Comparison of ENCODE assay signal across 8 cellular contexts in the genomic region with DNA sequence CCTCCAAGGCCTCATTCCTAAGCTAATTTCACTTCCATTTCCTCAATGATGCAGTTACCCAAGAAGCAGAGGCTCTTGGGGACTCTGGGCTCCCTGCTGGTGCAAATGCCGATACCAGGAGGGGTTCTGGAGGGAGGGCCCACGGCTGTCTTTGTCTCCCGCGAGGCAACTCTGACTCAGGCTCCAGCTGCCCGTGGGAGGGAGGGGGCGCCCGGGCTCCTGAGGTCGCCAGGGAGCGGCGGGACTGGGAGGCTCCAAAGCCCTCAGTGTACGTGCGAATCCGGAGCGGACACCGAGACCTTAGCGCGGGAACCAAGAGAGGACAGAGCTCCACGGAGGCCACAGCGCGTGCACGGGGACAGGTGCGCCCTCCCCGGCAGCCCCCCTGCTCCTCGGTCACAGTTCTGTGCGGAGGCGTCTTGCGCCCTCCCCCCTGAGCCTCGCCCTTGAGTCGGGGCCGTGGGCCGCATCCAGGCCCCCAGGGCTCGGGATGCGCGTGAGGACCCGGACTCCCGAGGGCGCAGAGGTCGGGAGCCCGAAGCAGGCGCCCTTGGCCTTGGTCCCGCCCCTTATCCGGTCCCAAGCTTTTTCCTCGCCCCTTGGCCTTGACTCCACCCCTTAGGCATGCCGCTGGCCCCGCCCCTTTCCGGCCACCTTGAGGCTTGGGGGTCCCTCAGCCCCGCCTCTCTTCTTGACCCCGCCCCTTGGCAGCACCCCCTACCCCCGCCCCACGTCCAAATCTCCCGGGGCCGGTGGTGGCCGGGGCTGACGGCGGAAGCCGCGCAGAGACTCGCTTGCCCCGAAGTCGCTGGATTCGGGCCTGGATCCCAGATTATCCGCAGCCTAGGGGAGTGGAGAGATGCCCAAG. TPM values are rescaled to one million over a fixed set of nuclear protein-coding genes. Genes with fewer than 3 reads are reported as not detected.
A peak's percentile ranks its signal among the peaks of the same experiment; 100 is the strongest.
DNase-seq lines count a peak whose midpoint lies in the region; ATAC-seq and TF ChIP-seq lines count a peak whose summit lies in the region.

No MANE protein-coding gene starts in this region.

- no peaks in the 10 kb centered on the region for H3K36me3 Mint-ChIP-seq in naive thymus-derived CD4-positive, alpha-beta T cell

- peaks cover 5 to 28% (median 13%) of the 10 kb centered on the region in 5 donors for H3K27me3 Mint-ChIP-seq in naive thymus-derived CD4-positive, alpha-beta T cell

- no peaks in the 10 kb centered on the region for H3K9me3 ChIP-seq in naive thymus-derived CD4-positive, alpha-beta T cell (ENCODE audit: control insufficient read depth in 2 of 3, low read length in 3 of 3)
- no peaks in the 10 kb centered on the region for H3K9me3 ChIP-seq in aorta (ENCODE audit: control insufficient read depth, low read length)

- H3K4me1 Mint-ChIP-seq in naive thymus-derived CD4-positive, alpha-beta T cell: peaks cover 4 to 24% (median 16%) of the 10 kb centered on the region in 7 donors

- H3K4me3 ChIP-seq in AG04449 (ENCODE audit: low read depth, low read length) (peak overlapping the region; percentile 44), aorta (ENCODE audit: low read length in 2 of 2) (peak overlapping the region in 1 of 2 donors; percentile 50)
- peak overlapping the region; percentile 50 for H3K4me3 ChIP-seq in naive thymus-derived CD4-positive, alpha-beta T cell (ENCODE audit: low read length)

- WGBS in aorta, 2 donors: 1 to 2% methylated on average over 47 to 62 of the region's 62 CpGs

- H3K27ac ChIP-seq in naive thymus-derived CD4-positive, alpha-beta T cell (ENCODE audit: low read depth, low read length): peak overlapping the region; percentile 55
- H3K27ac ChIP-seq in aorta (ENCODE audit: low read depth in 1 of 2, low read length in 2 of 2): no peak overlapping the region

- no peaks in the 10 kb centered on the region for H3K36me3 ChIP-seq in naive thymus-derived CD4-positive, alpha-beta T cell (ENCODE audit: control insufficient read depth in 2 of 3, insufficient read depth in 3 of 3, low read length in 3 of 3)
- H3K36me3 ChIP-seq in aorta (ENCODE audit: control insufficient read depth in 1 of 2, insufficient read depth in 2 of 2, low read length in 1 of 2): no peaks in the 10 kb centered on the region

- CTCF ChIA-PET in AG04449 (lab: Yijun Ruan, JAX): no interaction called here
- CTCF ChIA-PET in naive thymus-derived CD4-positive, alpha-beta T cell (lab: Charles Lee): interaction anchor here (0.5 to 0.7 kb wide), 2 partner anchors 77 to 252 kb away, joined by 3 read pairs; no protein-coding TSS in a partner anchor

- intact Hi-C loops in naive thymus-derived CD4-positive, alpha-beta T cell (cut with micrococcal nuclease): no loop called here
- intact Hi-C loops in aorta (cut with DNase I): no loop called here

- H3K27ac Mint-ChIP-seq in naive thymus-derived CD4-positive, alpha-beta T cell: peak overlapping the region in 5 of 9 donors; percentile 14 to 76 (median 22)

- H3K4me1 ChIP-seq in naive thymus-derived CD4-positive, alpha-beta T cell (ENCODE audit: control insufficient read depth in 2 of 2, insufficient read depth in 2 of 2, low read length in 2 of 2): peaks cover 6 to 14% of the 10 kb centered on the region in 2 donors
- no peaks in the 10 kb centered on the region for H3K4me1 ChIP-seq in aorta (ENCODE audit: control insufficient read depth in 1 of 2, insufficient read depth in 2 of 2, low read length in 2 of 2)

- no peaks in the 10 kb centered on the region for H3K27me3 ChIP-seq in naive thymus-derived CD4-positive, alpha-beta T cell (ENCODE audit: control insufficient read depth in 2 of 2, insufficient read depth in 2 of 2, low read length in 2 of 2)
- H3K27me3 ChIP-seq in aorta (ENCODE audit: control insufficient read depth in 1 of 2, insufficient read depth in 2 of 2, low read length in 1 of 2): peaks cover 0 to 1% of the 10 kb centered on the region in 2 donors

- DNase-seq in AG04449 (ENCODE audit: low read depth, low spot score) (no peak), aorta (peak; percentile 72 to 87), LoVo (ENCODE audit: low spot score) (no peak)
- DNase-seq in activated CD4-positive, alpha-beta T cell treated with anti-CD3 and anti-CD28 coated beads for 48 hours: peak; percentile 61
- peak in 2 of 9 donors; percentile 27 to 56 for DNase-seq in naive thymus-derived CD4-positive, alpha-beta T cell

- peak overlapping the region; percentile 56 to 79 (median 74) for H3K4me3 Mint-ChIP-seq in naive thymus-derived CD4-positive, alpha-beta T cell

- ATAC-seq in GM18867 (IDR thresholded peaks at IDR 0.05; ENCODE audit: unreplicated experiment): peak; percentile 46
- peak; percentile 42 for ATAC-seq in HG03135 (IDR thresholded peaks at IDR 0.05; ENCODE audit: unreplicated experiment)
- peak; percentile 55 for ATAC-seq in esophagus mucosa
- ATAC-seq in naive thymus-derived CD4-positive, alpha-beta T cell: peak; percentile 56
- peak; percentile 57 for ATAC-seq in aorta (ENCODE audit: low FRiP score)

- no peaks in the 10 kb centered on the region for H3K9me3 Mint-ChIP-seq in naive thymus-derived CD4-positive, alpha-beta T cell

- POLR2A ChIA-PET in AG04449 (lab: Yijun Ruan, JAX): interaction anchor here (0.6 kb wide), 1 partner anchor 329 kb away, joined by 3 read pairs; no protein-coding TSS in a partner anchor
- POLR2A ChIA-PET in naive thymus-derived CD4-positive, alpha-beta T cell (lab: Charles Lee): interaction anchor here (0.7 to 1.8 kb wide), 6 partner anchors 9 to 252 kb away, joined by 3 to 6 read pairs (median 4); a partner anchor contains a TSS

- TF ChIP-seq CTCF in AG04449 (IDR thresholded peaks at IDR 0.05; ENCODE audit: insufficient read depth, low read length, missing control alignments): no peak

RNA-seq across cellular contexts. Expression of a gene that starts 4.7 kb away (rescaled TPM):
- total RNA-seq in esophagus mucosa (0.16 TPM), aorta (not detected)
- under 1 TPM in 3 of 5 experiments, not detected in 2; 0.34 to 0.58 (median 0.54) TPM for total RNA-seq in naive thymus-derived CD4-positive, alpha-beta T cell
- polyA plus RNA-seq in naive thymus-derived CD4-positive, alpha-beta T cell: not detected
- polyA plus RNA-seq in aorta: not detected

RNA-seq across cellular contexts. Expression of a gene that starts 7.0 kb away (rescaled TPM):
- 1.00 TPM for total RNA-seq in esophagus mucosa
- 10 to 100 TPM in 2 of 5 experiments, 1 to 10 TPM in 3; 1.2 to 17.2 (median 8.4) TPM for total RNA-seq in naive thymus-derived CD4-positive, alpha-beta T cell
- under 1 TPM; 0.38 to 0.39 TPM for polyA plus RNA-seq in naive thymus-derived CD4-positive, alpha-beta T cell
- under 1 TPM; 0.24 to 0.32 TPM for total RNA-seq in aorta
- not detected for polyA plus RNA-seq in aorta

RNA-seq across cellular contexts. Expression of a gene that starts 27.4 kb away (rescaled TPM):
- 10.6 TPM for total RNA-seq in esophagus mucosa
- total RNA-seq in naive thymus-derived CD4-positive, alpha-beta T cell: 10 to 100 TPM in 3 of 5 experiments, 1 to 10 TPM in 2; 5.1 to 51.1 (median 10.8) TPM
- polyA plus RNA-seq in naive thymus-derived CD4-positive, alpha-beta T cell: 1 to 10 TPM; 2.3 to 4.4 TPM
- total RNA-seq in aorta: under 1 TPM; 0.58 to 0.84 TPM
- polyA plus RNA-seq in aorta: 1 to 10 TPM in 1 of 2 donors, not detected in 1; 2.6 TPM

RNA-seq across cellular contexts. Expression of a gene that starts 49.7 kb away (rescaled TPM):
- total RNA-seq in esophagus mucosa (0.24 TPM), aorta (under 1 TPM; 0.63 to 0.68 TPM)
- total RNA-seq in naive thymus-derived CD4-positive, alpha-beta T cell: 1 to 10 TPM in 1 of 5 experiments, under 1 TPM in 4; 0.08 to 4.2 (median 0.16) TPM
- polyA plus RNA-seq in naive thymus-derived CD4-positive, alpha-beta T cell: not detected
- polyA plus RNA-seq in aorta: under 1 TPM in 1 of 2 donors, not detected in 1; 0.05 TPM

Comparison
In these comparisons a context has a peak if more than half of its experiments do, and no peak if none do; other contexts are left out.
1. DNase-seq: peak in activated CD4-positive, alpha-beta T cell treated with anti-CD3 and anti-CD28 coated beads for 48 hours (single experiment) and aorta (2 of 2); none in AG04449 (single experiment) and LoVo (single experiment).
2. Peak in every context shown above with its lines, with median percentiles within 50 percentile points of each other: ATAC-seq.